In the genomic region with DNA sequence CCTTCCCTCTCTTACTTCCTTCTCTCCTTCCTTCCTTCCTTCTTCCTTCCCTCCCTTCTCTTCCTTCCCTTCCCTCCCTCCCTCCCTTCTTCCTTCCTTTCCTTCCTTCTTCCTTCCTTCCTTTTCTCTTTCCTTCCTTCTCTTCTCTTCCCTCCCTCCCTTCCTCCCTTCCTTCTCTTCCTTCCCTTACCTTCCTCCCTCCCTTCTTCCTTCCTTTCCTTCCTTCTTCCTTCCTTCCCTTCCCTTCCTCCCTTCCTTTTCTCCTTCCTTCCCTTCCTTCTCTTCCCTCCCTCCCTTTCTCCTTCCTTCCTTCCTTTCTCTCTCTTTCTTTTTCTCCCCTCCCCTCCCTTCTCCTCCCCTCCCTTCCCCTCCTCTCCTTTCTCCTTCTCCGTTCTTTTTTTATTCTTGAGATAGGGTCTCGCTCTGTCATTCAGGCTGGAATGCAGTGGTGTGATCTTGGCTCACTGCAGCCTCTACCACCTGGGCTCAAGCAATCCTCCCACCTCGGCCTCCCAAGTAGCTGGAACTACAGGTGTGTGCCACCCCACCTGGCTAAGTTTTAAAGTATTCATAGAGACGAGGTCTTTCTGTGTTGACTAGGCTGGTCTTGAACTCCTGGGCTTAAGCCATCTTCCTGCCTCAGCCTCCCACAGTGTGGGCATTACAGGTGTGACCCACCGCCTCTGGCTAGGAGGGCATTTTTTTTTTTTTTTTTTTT, we compare ENCODE assay signal across 11 cellular contexts. TPM values are rescaled to one million over a fixed set of nuclear protein-coding genes. Genes with fewer than 3 reads are reported as not detected.
DNase-seq lines count a peak whose midpoint lies in the region; ATAC-seq and TF ChIP-seq lines count a peak whose summit lies in the region.
"Had no signal": no experiment of that assay in that cellular context is flagged by ENCODE, and none has a peak within 500 bp of the region (broad histone marks: within the 10 kb centered on the region; RNA-seq: fewer than 3 reads in every experiment).

No MANE protein-coding gene starts in this region.

- intact Hi-C loops in psoas muscle (cut with DNase I) = loop anchor here (5.0 kb wide), 2 partner anchors 184 to 434 kb away; a partner anchor contains a TSS

- no peak overlapping the region for H2AFZ ChIP-seq in hepatocyte

- ATAC-seq in WTC11 (no peak), GM18498 (IDR thresholded peaks at IDR 0.05; ENCODE audit: unreplicated experiment) (no peak), psoas muscle (no peak)
- ATAC-seq in stimulated activated memory B cell treated with anti-CD40 and anti-IgM and Interleukin-4, amounts not matched to agents 10 μg/mL and 1 μg/mL and 100 μg/mL, for 72 hours = no peak

- CTCF ChIA-PET in activated naive CD4-positive, alpha-beta T cell treated with anti-CD3 and anti-CD28 coated beads, Interleukin-2, amount 10 ng/mL, durations not matched to agents 7 days and 5 days (lab: Charles Lee) = no interaction called here
- CTCF ChIA-PET in WTC11 (lab: Charles Lee) = interaction anchor here (0.6 to 1.1 kb wide), 4 partner anchors 13 to 418 kb away, joined by 3 to 9 read pairs (median 3); no protein-coding TSS in a partner anchor

- H3K36me3 Mint-ChIP-seq in activated naive CD4-positive, alpha-beta T cell treated with anti-CD3 and anti-CD28 coated beads, Interleukin-2, amount 10 ng/mL, durations not matched to agents 7 days and 5 days = peaks cover 10% of the 10 kb centered on the region
- H3K36me3 Mint-ChIP-seq in WTC11 = peaks cover 31% of the 10 kb centered on the region
- H3K36me3 Mint-ChIP-seq in stimulated activated memory B cell treated with anti-CD40 and anti-IgM and Interleukin-4, amounts not matched to agents 10 μg/mL and 1 μg/mL and 100 μg/mL, for 72 hours = peaks cover 18% of the 10 kb centered on the region

- H3K4me2 ChIP-seq in hepatocyte = peak overlapping the region; percentile 97

- H3K9me3 ChIP-seq in hepatocyte (ENCODE audit: low read depth) = no peaks in the 10 kb centered on the region
- H3K9me3 ChIP-seq in psoas muscle = no peaks in the 10 kb centered on the region
- H3K9me3 ChIP-seq: vagina had no signal

- H3K4me3 ChIP-seq in hepatocyte = no peak overlapping the region
- H3K4me3 ChIP-seq in psoas muscle = no peak overlapping the region

- H3K9me3 Mint-ChIP-seq in activated naive CD4-positive, alpha-beta T cell treated with anti-CD3 and anti-CD28 coated beads, Interleukin-2, amount 10 ng/mL, durations not matched to agents 7 days and 5 days = no peaks in the 10 kb centered on the region
- no peaks in the 10 kb centered on the region; the same call in 1 of the 2 replicates for H3K9me3 Mint-ChIP-seq in WTC11
- peaks cover 3% of the 10 kb centered on the region for H3K9me3 Mint-ChIP-seq in stimulated activated memory B cell treated with anti-CD40 and anti-IgM and Interleukin-4, amounts not matched to agents 10 μg/mL and 1 μg/mL and 100 μg/mL, for 72 hours

- H3K27me3 ChIP-seq in hepatocyte (no peaks in the 10 kb centered on the region), psoas muscle (ENCODE audit: insufficient read depth in 3 of 3, low read length in 2 of 3) (no peaks in the 10 kb centered on the region)
- H3K27me3 ChIP-seq: vagina had no signal

- no peaks in the 10 kb centered on the region for H3K9me2 ChIP-seq in hepatocyte (replicated peaks; ENCODE audit: insufficient read depth)

- peaks cover 12% of the 10 kb centered on the region for H3K79me2 ChIP-seq in hepatocyte

- H3K4me1 Mint-ChIP-seq in activated naive CD4-positive, alpha-beta T cell treated with anti-CD3 and anti-CD28 coated beads, Interleukin-2, amount 10 ng/mL, durations not matched to agents 7 days and 5 days = peaks cover 39% of the 10 kb centered on the region
- peaks cover 12% of the 10 kb centered on the region for H3K4me1 Mint-ChIP-seq in WTC11
- peaks cover 33% of the 10 kb centered on the region for H3K4me1 Mint-ChIP-seq in stimulated activated memory B cell treated with anti-CD40 and anti-IgM and Interleukin-4, amounts not matched to agents 10 μg/mL and 1 μg/mL and 100 μg/mL, for 72 hours

- 87% methylated on average over 5 of the region's 5 CpGs for whole genome bisulfite sequencing in hepatocyte (ENCODE audit: low lambda C conversion rate, missing lambda C conversion rate)
- WGBS in psoas muscle, 3 donors = 90 to 94% (median 92%) methylated on average over 5 of the region's 5 CpGs

- H3K27ac Mint-ChIP-seq in activated naive CD4-positive, alpha-beta T cell treated with anti-CD3 and anti-CD28 coated beads, Interleukin-2, amount 10 ng/mL, durations not matched to agents 7 days and 5 days = no peak overlapping the region
- no peak overlapping the region for H3K27ac Mint-ChIP-seq in WTC11
- H3K27ac Mint-ChIP-seq in stimulated activated memory B cell treated with anti-CD40 and anti-IgM and Interleukin-4, amounts not matched to agents 10 μg/mL and 1 μg/mL and 100 μg/mL, for 72 hours = peak overlapping the region; percentile 63

- TF ChIP-seq CTCF in WTC11 (IDR thresholded peaks at IDR 0.05) = no peak
- TF ChIP-seq CTCF in hepatocyte (IDR thresholded peaks at IDR 0.05; ENCODE audit: poor library complexity) = no peak
- TF ChIP-seq CTCF in GM10266 (IDR thresholded peaks at IDR 0.05; ENCODE audit: control insufficient read depth, insufficient read depth, low read depth, missing control alignments) = no peak
- no peak for TF ChIP-seq CTCF in psoas muscle (IDR thresholded peaks at IDR 0.05)

- H3K4me1 ChIP-seq in hepatocyte (ENCODE audit: insufficient read depth) (peaks cover 7% of the 10 kb centered on the region), psoas muscle (peaks cover 10% of the 10 kb centered on the region)

- H3K36me3 ChIP-seq in hepatocyte (replicated peaks; ENCODE audit: insufficient read depth, low read depth) = no peaks in the 10 kb centered on the region
- peaks cover 2 to 17% of the 10 kb centered on the region in 2 donors for H3K36me3 ChIP-seq in psoas muscle (ENCODE audit: insufficient read depth in 1 of 2, low read depth in 1 of 2)

- DNase-seq in activated naive CD4-positive, alpha-beta T cell treated with anti-CD3 and anti-CD28 coated beads, Interleukin-2, amount 10 ng/mL, durations not matched to agents 7 days and 5 days = no peak
- DNase-seq in activated naive CD4-positive, alpha-beta T cell treated with Interleukin-2 at 50 U/mL for 16 hours = no peak
- DNase-seq in WTC11 (ENCODE audit: low spot score) = no peak
- no peak for DNase-seq in hepatocyte (ENCODE audit: low spot score)
- DNase-seq in GM10266 (ENCODE audit: extremely low spot score) = no peak
- no peak for DNase-seq in psoas muscle
- DNase-seq: NCI-H774 had no signal

- no peaks in the 10 kb centered on the region for H4K20me1 ChIP-seq in hepatocyte (ENCODE audit: insufficient read depth, poor library complexity, severe bottlenecking)

- no peak overlapping the region for H3K27ac ChIP-seq in hepatocyte
- no peak overlapping the region for H3K27ac ChIP-seq in psoas muscle
- H3K27ac ChIP-seq: epithelial cell of prostate, vagina had no signal

- POLR2A ChIA-PET in WTC11 (lab: Charles Lee) = no interaction called here

- peak overlapping the region; percentile 68 for H3K4me3 Mint-ChIP-seq in activated naive CD4-positive, alpha-beta T cell treated with anti-CD3 and anti-CD28 coated beads, Interleukin-2, amount 10 ng/mL, durations not matched to agents 7 days and 5 days
- peak overlapping the region; percentile 14; the same call in 1 of the 2 replicates for H3K4me3 Mint-ChIP-seq in WTC11
- H3K4me3 Mint-ChIP-seq in stimulated activated memory B cell treated with anti-CD40 and anti-IgM and Interleukin-4, amounts not matched to agents 10 μg/mL and 1 μg/mL and 100 μg/mL, for 72 hours = peak overlapping the region; percentile 75

- H3K27me3 Mint-ChIP-seq in activated naive CD4-positive, alpha-beta T cell treated with anti-CD3 and anti-CD28 coated beads, Interleukin-2, amount 10 ng/mL, durations not matched to agents 7 days and 5 days = peaks cover 19% of the 10 kb centered on the region
- peaks cover 30% of the 10 kb centered on the region for H3K27me3 Mint-ChIP-seq in WTC11 (ENCODE audit: low read depth)
- H3K27me3 Mint-ChIP-seq in stimulated activated memory B cell treated with anti-CD40 and anti-IgM and Interleukin-4, amounts not matched to agents 10 μg/mL and 1 μg/mL and 100 μg/mL, for 72 hours = no peaks in the 10 kb centered on the region

TF ChIP-seq in WTC11, 78 proteins besides CTCF, POLR2A, EP300 and RAD21 (continues in another document):
- TF ChIP-seq KAT7 (CRISPR knock-in tag; IDR thresholded peaks at IDR 0.05; ENCODE audit: borderline replicate concordance) (no peak), GRHL2 (CRISPR knock-in tag; IDR thresholded peaks at IDR 0.05; ENCODE audit: insufficient replicate concordance, severe bottlenecking) (no peak), GTF2I (CRISPR knock-in tag; conservative IDR thresholded peaks at IDR 0.05) (no peak), SMAD3 (CRISPR knock-in tag; IDR thresholded peaks at IDR 0.05; ENCODE audit: borderline replicate concordance) (no peak), NR2C2 (CRISPR knock-in tag; IDR thresholded peaks at IDR 0.05) (no peak)

RNA-seq across cellular contexts. Expression of a gene that starts 1.1 kb away (rescaled TPM):
- total RNA-seq in WTC11 (2021) (19.9 to 23.3 TPM (median 20.5 TPM) in 3 replicates), hepatocyte (11.5 and 13.5 TPM in 2 replicates), psoas muscle (10 to 100 TPM in 3 of 4 donors, 1 to 10 TPM in 1; 10.0 to 14.4 (median 12.4) TPM)
- polyA plus RNA-seq in hepatocyte (10.1 and 12.4 TPM in 2 replicates), psoas muscle (1 to 10 TPM; 3.3 to 9.1 (median 5.6) TPM)

RNA-seq across cellular contexts. Expression of a gene that starts 8.6 kb away (rescaled TPM):
- total RNA-seq in WTC11 (2021) (4.6 to 6.2 TPM (median 4.8 TPM) in 3 replicates), hepatocyte (1.1 and 1.6 TPM in 2 replicates), psoas muscle (under 1 TPM; 0.32 to 0.84 (median 0.55) TPM)
- polyA plus RNA-seq in hepatocyte (11.0 and 11.7 TPM in 2 replicates), psoas muscle (1 to 10 TPM in 1 of 3 donors, under 1 TPM in 2; 0.44 to 5.5 (median 0.92) TPM)

RNA-seq across cellular contexts. Expression of a gene that starts 10.1 kb away (rescaled TPM):
- total RNA-seq in WTC11 (2021) (79.4 to 84.6 TPM (median 80.5 TPM) in 3 replicates), hepatocyte (35.6 and 41.3 TPM in 2 replicates), psoas muscle (10 to 100 TPM; 51.0 to 63.1 (median 59.8) TPM)
- polyA plus RNA-seq in hepatocyte (37.3 and 43.1 TPM in 2 replicates), psoas muscle (10 to 100 TPM; 38.8 to 75.4 (median 52.5) TPM)

RNA-seq across cellular contexts. Expression of a gene that starts 14.7 kb away (rescaled TPM):
- 46.8 to 51.2 TPM (median 48.0 TPM) in 3 replicates for total RNA-seq in WTC11 (2021)
- total RNA-seq in hepatocyte = 18.5 and 20.0 TPM in 2 replicates
- 52.2 and 62.9 TPM in 2 replicates for polyA plus RNA-seq in hepatocyte
- total RNA-seq in psoas muscle = 10 to 100 TPM; 23.2 to 37.0 (median 35.5) TPM
- 10 to 100 TPM; 22.9 to 42.4 (median 40.5) TPM for polyA plus RNA-seq in psoas muscle

Comparison
In these comparisons a context has a peak if more than half of its experiments do, and no peak if none do; other contexts are left out.
1. H3K4me3 Mint-ChIP-seq: peak in every context shown above with its lines; median percentile 75 in stimulated activated memory B cell treated with anti-CD40 and anti-IgM and Interleukin-4, amounts not matched to agents 10 μg/mL and 1 μg/mL and 100 μg/mL, for 72 hours; 68 in activated naive CD4-positive, alpha-beta T cell treated with anti-CD3 and anti-CD28 coated beads, Interleukin-2, amount 10 ng/mL, durations not matched to agents 7 days and 5 days; 14 in WTC11.